In genomic region chr14:68685419-68686211, GRCh38 we compare ENCODE assay signal across 8 cellular contexts.
DNase-seq lines count a peak whose midpoint lies in the region; ATAC-seq lines count a peak whose summit lies in the region.

No MANE protein-coding gene starts in this region.

- DNase-seq in NCI-H226, result peak; percentile 92
- peak; percentile 61 for DNase-seq in activated T-cell treated with anti-CD3 and anti-CD28 coated beads for 4 hours
- peak; percentile 73 to 76 (median 75) for DNase-seq in immature natural killer cell
- peak; percentile 51 to 60 for DNase-seq in stimulated activated CD4-positive, alpha-beta T cell treated with anti-CD3 and anti-CD28 coated beads, Interleukin-4, amount 100 ng/mL, for 48 hours (ENCODE audit: low read depth in 2 of 2)
- no peak for DNase-seq in posterior cingulate gyrus
- DNase-seq in DMS114 treated with DMSO at 0.1 percent for 48 hours (lab: John Stamatoyannopoulos, UW; ENCODE audit: unreplicated experiment), result no peak

- ATAC-seq in GM18498 (IDR thresholded peaks at IDR 0.05; ENCODE audit: unreplicated experiment) (peak; percentile 82), HG02623 (IDR thresholded peaks at IDR 0.05; ENCODE audit: unreplicated experiment) (peak; percentile 56)

- H3K4me3 Mint-ChIP-seq in immature natural killer cell, result peak overlapping the region; percentile 49 to 60 (median 53)

- no peaks in the 10 kb centered on the region for H3K9me3 Mint-ChIP-seq in immature natural killer cell

- intact Hi-C loops in posterior cingulate gyrus (cut with DNase I), result no loop called here

- peaks cover 40 to 53% of the 10 kb centered on the region in 2 donors for H3K4me1 Mint-ChIP-seq in immature natural killer cell

- no peaks in the 10 kb centered on the region for H3K36me3 Mint-ChIP-seq in immature natural killer cell

- H3K27me3 Mint-ChIP-seq in immature natural killer cell (ENCODE audit: low read depth in 3 of 3), result peaks cover 0 to 5% (median 2%) of the 10 kb centered on the region in 3 donors

- peak overlapping the region; percentile 87 to 94 (median 94) for H3K27ac Mint-ChIP-seq in immature natural killer cell

Comparison
In these comparisons a context has a peak if more than half of its experiments do, and no peak if none do; other contexts are left out.
1. DNase-seq: peak in NCI-H226 (single experiment), activated T-cell treated with anti-CD3 and anti-CD28 coated beads for 4 hours (single experiment), immature natural killer cell (3 of 3) and stimulated activated CD4-positive, alpha-beta T cell treated with anti-CD3 and anti-CD28 coated beads, Interleukin-4, amount 100 ng/mL, for 48 hours (2 of 2); none in posterior cingulate gyrus (0 of 10) and DMS114 treated with DMSO at 0.1 percent for 48 hours (single experiment).